Comparison of ENCODE assay signal across 8 cellular contexts in the genomic region with DNA sequence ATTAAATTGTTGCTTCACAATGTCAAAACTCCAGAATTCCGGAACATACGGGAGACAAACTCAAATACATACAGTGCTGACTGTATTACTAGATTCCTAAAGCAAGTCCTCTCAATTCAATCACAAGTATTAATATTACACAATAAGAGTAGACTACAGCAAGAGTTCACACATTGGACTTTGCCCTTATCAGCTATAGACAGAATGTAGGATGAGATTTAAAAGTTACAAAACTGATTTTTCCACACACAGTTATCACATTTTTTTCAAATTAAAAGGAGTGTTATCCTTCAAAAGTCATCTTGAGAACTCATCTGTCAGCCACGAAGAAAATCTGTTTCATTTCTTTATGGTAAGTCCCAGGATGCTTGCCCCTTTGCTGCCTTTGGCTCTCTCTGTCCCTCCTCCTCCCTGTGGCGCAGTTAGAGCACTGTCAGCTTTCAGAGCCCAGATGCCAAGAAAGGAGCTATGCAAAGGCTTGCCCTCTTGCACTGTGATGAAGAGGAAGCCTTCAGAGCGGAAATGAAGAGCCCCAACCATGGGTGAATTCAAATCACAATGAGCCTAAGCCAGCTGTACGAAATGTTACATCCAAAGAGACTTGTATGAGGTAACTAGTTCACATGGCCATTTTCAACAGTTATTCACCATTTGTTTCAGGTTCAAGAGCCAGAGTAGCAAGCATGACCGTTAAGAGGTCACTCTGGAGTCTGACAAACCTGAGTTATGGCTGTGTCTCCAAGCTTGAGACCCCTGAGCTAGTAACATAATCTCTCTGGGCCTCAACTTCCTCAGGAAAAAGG. TPM values are rescaled to one million over a fixed set of nuclear protein-coding genes. Genes with fewer than 3 reads are reported as not detected.
A peak's percentile ranks its signal among the peaks of the same experiment; 100 is the strongest.
DNase-seq lines count a peak whose midpoint lies in the region; ATAC-seq lines count a peak whose summit lies in the region.
"Had no signal": no experiment of that assay in that cellular context is flagged by ENCODE, and none has a peak within 500 bp of the region (broad histone marks: within the 10 kb centered on the region; RNA-seq: fewer than 3 reads in every experiment).

No MANE protein-coding gene starts in this region.

- no peaks in the 10 kb centered on the region for H3K9me3 Mint-ChIP-seq in activated naive CD8-positive, alpha-beta T cell treated with anti-CD3 and anti-CD28 coated beads, Interleukin-2, amount 10 ng/mL, durations not matched to agents 7 days and 5 days

- no peak for DNase-seq in activated naive CD8-positive, alpha-beta T cell treated with anti-CD3 and anti-CD28 coated beads, Interleukin-2, amount 10 ng/mL, durations not matched to agents 7 days and 5 days
- peak; percentile 64 for DNase-seq in left kidney (ENCODE audit: low read depth, low spot score)
- DNase-seq in inferior parietal cortex (ENCODE audit: extremely low spot score), result no peak
- DNase-seq in NCI-H187 (lab: John Stamatoyannopoulos, UW), result no peak

- peak overlapping the region; percentile 47 for H3K4me3 Mint-ChIP-seq in activated naive CD8-positive, alpha-beta T cell treated with anti-CD3 and anti-CD28 coated beads, Interleukin-2, amount 10 ng/mL, durations not matched to agents 7 days and 5 days

- H3K36me3 ChIP-seq in KOPT-K1 (ENCODE audit: insufficient read depth, low read length) (peaks cover 50% of the 10 kb centered on the region), subcutaneous abdominal adipose tissue (ENCODE audit: control insufficient read depth in 5 of 5, insufficient read depth in 5 of 5, low read length in 5 of 5) (peaks cover 9 to 12% (median 10%) of the 10 kb centered on the region in 5 donors)

- H3K27ac ChIP-seq in KOPT-K1 (ENCODE audit: low read depth, low read length, poor library complexity, severe bottlenecking) (peak overlapping the region; percentile 37), subcutaneous abdominal adipose tissue (ENCODE audit: low read depth, low read length) (peak overlapping the region; percentile 95)
- H3K27ac ChIP-seq: epithelial cell of prostate had no signal

- peak; percentile 37 for ATAC-seq in activated naive CD8-positive, alpha-beta T cell treated with anti-CD3 and anti-CD28 coated beads, Interleukin-2, amount 10 ng/mL, durations not matched to agents 7 days and 5 days (ENCODE audit: low read depth)
- no peak for ATAC-seq in GM19467 (IDR thresholded peaks at IDR 0.05; ENCODE audit: unreplicated experiment)

- H3K36me3 Mint-ChIP-seq in activated naive CD8-positive, alpha-beta T cell treated with anti-CD3 and anti-CD28 coated beads, Interleukin-2, amount 10 ng/mL, durations not matched to agents 7 days and 5 days, result peaks cover 16% of the 10 kb centered on the region

- H3K9ac ChIP-seq in subcutaneous abdominal adipose tissue (ENCODE audit: low read length in 5 of 5), result peak overlapping the region in 4 of 5 donors; percentile 49 to 69 (median 60)

- H3K4me1 Mint-ChIP-seq in activated naive CD8-positive, alpha-beta T cell treated with anti-CD3 and anti-CD28 coated beads, Interleukin-2, amount 10 ng/mL, durations not matched to agents 7 days and 5 days, result peaks cover 43% of the 10 kb centered on the region

- peak overlapping the region; percentile 10 to 80 (median 60) for H3K4me3 ChIP-seq in subcutaneous abdominal adipose tissue (ENCODE audit: low read depth in 1 of 5, low read length in 5 of 5)

- H3K27me3 ChIP-seq in subcutaneous abdominal adipose tissue (ENCODE audit: control insufficient read depth in 5 of 5, insufficient read depth in 4 of 5, low read length in 5 of 5), result no peaks in the 10 kb centered on the region

- peaks cover 11 to 93% (median 76%) of the 10 kb centered on the region in 5 donors for H3K4me1 ChIP-seq in subcutaneous abdominal adipose tissue (ENCODE audit: control insufficient read depth in 5 of 5, insufficient read depth in 5 of 5, low read length in 5 of 5)

- H3K9me3 ChIP-seq in KOPT-K1 (ENCODE audit: insufficient read depth, low read length, poor library complexity, severe bottlenecking), result no peaks in the 10 kb centered on the region
- no peaks in the 10 kb centered on the region for H3K9me3 ChIP-seq in subcutaneous abdominal adipose tissue (ENCODE audit: control insufficient read depth in 5 of 5, low read length in 5 of 5)

- POLR2A ChIA-PET in activated naive CD8-positive, alpha-beta T cell treated with anti-CD3 and anti-CD28 coated beads, Interleukin-2, amount 10 ng/mL, durations not matched to agents 7 days and 5 days (lab: Charles Lee), result no interaction called here

- no peaks in the 10 kb centered on the region for H3K27me3 Mint-ChIP-seq in activated naive CD8-positive, alpha-beta T cell treated with anti-CD3 and anti-CD28 coated beads, Interleukin-2, amount 10 ng/mL, durations not matched to agents 7 days and 5 days

- H3K27ac Mint-ChIP-seq in activated naive CD8-positive, alpha-beta T cell treated with anti-CD3 and anti-CD28 coated beads, Interleukin-2, amount 10 ng/mL, durations not matched to agents 7 days and 5 days, result peak overlapping the region; percentile 58

RNA-seq across cellular contexts. Expression of gene NCOA4, which starts 10.7 kb away (rescaled TPM):
- 100 to 1,000 TPM; 102 to 106 TPM for total RNA-seq in activated naive CD8-positive, alpha-beta T cell treated with anti-CD3 and anti-CD28 coated beads, Interleukin-2, amount 10 ng/mL, durations not matched to agents 7 days and 5 days

RNA-seq across cellular contexts. Expression of gene MSMB, which starts 26.3 kb away (rescaled TPM):
- total RNA-seq in activated naive CD8-positive, alpha-beta T cell treated with anti-CD3 and anti-CD28 coated beads, Interleukin-2, amount 10 ng/mL, durations not matched to agents 7 days and 5 days, result not detected

RNA-seq across cellular contexts. Expression of gene TIMM23, which starts 47.5 kb away (rescaled TPM):
- total RNA-seq in activated naive CD8-positive, alpha-beta T cell treated with anti-CD3 and anti-CD28 coated beads, Interleukin-2, amount 10 ng/mL, durations not matched to agents 7 days and 5 days, result 10 to 100 TPM; 42.7 to 43.8 TPM
